8 cellular contexts compared by ENCODE assay signal in the genomic region with DNA sequence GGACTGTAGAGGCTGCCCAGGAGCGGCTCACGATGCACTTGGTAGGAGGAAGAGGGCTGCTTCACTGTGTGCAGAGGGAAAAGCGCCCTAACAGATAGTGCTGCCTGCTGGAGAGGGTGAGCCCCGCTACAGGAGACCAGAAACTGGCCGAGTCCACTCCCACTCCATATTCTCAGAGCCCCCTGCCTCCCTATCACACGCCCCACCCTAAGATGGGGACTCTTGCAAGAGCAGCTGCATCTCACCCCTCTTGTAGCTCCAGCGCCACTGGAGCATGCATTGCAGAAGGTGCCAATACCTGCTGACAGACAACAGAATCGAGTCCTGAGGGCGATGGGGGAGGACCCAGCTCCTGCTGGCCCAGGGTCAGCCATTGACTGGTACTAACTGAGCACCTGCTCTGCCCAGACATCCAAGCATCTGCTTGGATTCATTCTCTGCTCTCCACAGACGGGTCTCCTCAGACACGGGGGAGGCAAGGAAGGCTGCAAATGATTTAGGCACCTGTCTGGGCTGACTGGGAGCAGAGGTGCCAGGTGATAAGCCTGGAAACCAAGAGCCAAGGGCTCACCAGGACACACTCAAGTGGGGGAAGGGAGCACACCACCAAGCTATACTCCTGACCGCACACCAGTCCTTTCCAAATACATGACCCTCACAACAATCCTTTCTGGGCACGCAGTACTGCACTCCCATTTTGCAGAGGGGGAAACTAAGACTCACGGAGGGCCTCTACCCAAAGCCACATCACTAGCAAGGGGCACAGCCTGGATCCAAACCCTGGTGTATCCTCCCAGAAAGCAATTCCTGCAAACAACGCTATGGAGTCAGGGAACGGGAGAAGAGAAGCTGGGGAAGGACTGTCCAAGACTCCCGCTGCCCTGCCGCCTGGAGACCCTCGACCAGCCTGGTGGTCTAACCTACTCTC. TPM values are rescaled to one million over a fixed set of nuclear protein-coding genes. Genes with fewer than 3 reads are reported as not detected.
DNase-seq lines count a peak whose midpoint lies in the region; ATAC-seq and TF ChIP-seq lines count a peak whose summit lies in the region.

No MANE protein-coding gene starts in this region.

- no peaks in the 10 kb centered on the region for H3K27me3 Mint-ChIP-seq in activated CD4-positive, alpha-beta T cell treated with anti-CD3 and anti-CD28 coated beads, Interleukin-2, amount 10 ng/mL, durations not matched to agents 7 days and 5 days
- no peaks in the 10 kb centered on the region for H3K27me3 Mint-ChIP-seq in activated naive CD8-positive, alpha-beta T cell treated with anti-CD3 and anti-CD28 coated beads for 36 hours

- no peaks in the 10 kb centered on the region for H3K9me3 Mint-ChIP-seq in activated CD4-positive, alpha-beta T cell treated with anti-CD3 and anti-CD28 coated beads, Interleukin-2, amount 10 ng/mL, durations not matched to agents 7 days and 5 days
- H3K9me3 Mint-ChIP-seq in activated naive CD8-positive, alpha-beta T cell treated with anti-CD3 and anti-CD28 coated beads for 36 hours: no peaks in the 10 kb centered on the region

- CTCF ChIA-PET in activated CD4-positive, alpha-beta T cell treated with anti-CD3 and anti-CD28 coated beads, Interleukin-2, amount 10 ng/mL, durations not matched to agents 7 days and 5 days (lab: Charles Lee): interaction anchor here (0.5 to 0.6 kb wide), 2 partner anchors 614 to 1439 kb away, joined by 4 read pairs; no protein-coding TSS in a partner anchor

- peak overlapping the region; percentile 99 for H3K4me3 ChIP-seq in left lung
- peak overlapping the region; percentile 76 for H3K4me3 ChIP-seq in thymus (ENCODE audit: low read length)

- no peak for TF ChIP-seq CTCF in left lung (IDR thresholded peaks at IDR 0.05)
- TF ChIP-seq CTCF in GM10266 (IDR thresholded peaks at IDR 0.05; ENCODE audit: control insufficient read depth, insufficient read depth, low read depth, missing control alignments): no peak

- H3K27me3 ChIP-seq in left lung (no peaks in the 10 kb centered on the region), thymus (ENCODE audit: control insufficient read depth, insufficient read depth) (no peaks in the 10 kb centered on the region)

- H3K9me3 ChIP-seq in left lung (no peaks in the 10 kb centered on the region), thymus (ENCODE audit: control insufficient read depth) (no peaks in the 10 kb centered on the region)

- H3K4me1 ChIP-seq in left lung (peaks cover 22 to 53% of the 10 kb centered on the region in 2 donors), thymus (ENCODE audit: control insufficient read depth, insufficient read depth, low read length) (peaks cover 33% of the 10 kb centered on the region)

- no peak for ATAC-seq in left lung
- no peak for ATAC-seq in GM21825 (IDR thresholded peaks at IDR 0.05; ENCODE audit: unreplicated experiment)

- H3K27ac ChIP-seq in left lung: peak overlapping the region in 1 of 2 donors; percentile 100
- H3K27ac ChIP-seq in thymus (ENCODE audit: low read depth): no peak overlapping the region

- no peak for DNase-seq in activated CD4-positive, alpha-beta T cell treated with anti-CD3 and anti-CD28 coated beads, Interleukin-2, amount 10 ng/mL, durations not matched to agents 7 days and 5 days
- DNase-seq in activated CD4-positive, alpha-beta T cell treated with anti-CD3 and anti-CD28 coated beads, Interleukin-2, amount 50 U/mL, for 48 hours: no peak
- no peak for DNase-seq in activated naive CD8-positive, alpha-beta T cell treated with anti-CD3 and anti-CD28 coated beads for 36 hours
- DNase-seq in left lung (no peak), NCI-H1417 treated with DMSO at 0.1 percent for 48 hours (lab: John Stamatoyannopoulos, UW) (no peak), GM10266 (ENCODE audit: extremely low spot score) (no peak)

- H3K36me3 ChIP-seq in left lung (no peaks in the 10 kb centered on the region), thymus (ENCODE audit: control insufficient read depth, insufficient read depth) (no peaks in the 10 kb centered on the region)

- POLR2A ChIA-PET in activated CD4-positive, alpha-beta T cell treated with anti-CD3 and anti-CD28 coated beads, Interleukin-2, amount 10 ng/mL, durations not matched to agents 7 days and 5 days (lab: Charles Lee): no interaction called here

- intact Hi-C loops in left lung (cut with DNase I): loop anchor here in 1 of 2 donors (10.0 kb wide), 1 partner anchor 48 kb away; no protein-coding TSS in a partner anchor

- 69% methylated on average over 19 of the region's 19 CpGs for WGBS in thymus

- no peaks in the 10 kb centered on the region for H3K36me3 Mint-ChIP-seq in activated CD4-positive, alpha-beta T cell treated with anti-CD3 and anti-CD28 coated beads, Interleukin-2, amount 10 ng/mL, durations not matched to agents 7 days and 5 days (ENCODE audit: low read depth)
- H3K36me3 Mint-ChIP-seq in activated naive CD8-positive, alpha-beta T cell treated with anti-CD3 and anti-CD28 coated beads for 36 hours: no peaks in the 10 kb centered on the region

- H3K4me1 Mint-ChIP-seq in activated CD4-positive, alpha-beta T cell treated with anti-CD3 and anti-CD28 coated beads, Interleukin-2, amount 10 ng/mL, durations not matched to agents 7 days and 5 days: peaks cover 49% of the 10 kb centered on the region
- peaks cover 45% of the 10 kb centered on the region for H3K4me1 Mint-ChIP-seq in activated naive CD8-positive, alpha-beta T cell treated with anti-CD3 and anti-CD28 coated beads for 36 hours

- H3K27ac Mint-ChIP-seq in activated CD4-positive, alpha-beta T cell treated with anti-CD3 and anti-CD28 coated beads, Interleukin-2, amount 10 ng/mL, durations not matched to agents 7 days and 5 days: peak overlapping the region; percentile 91
- H3K27ac Mint-ChIP-seq in activated naive CD8-positive, alpha-beta T cell treated with anti-CD3 and anti-CD28 coated beads for 36 hours: peak overlapping the region; percentile 78

- peak overlapping the region; percentile 95 for H3K4me3 Mint-ChIP-seq in activated CD4-positive, alpha-beta T cell treated with anti-CD3 and anti-CD28 coated beads, Interleukin-2, amount 10 ng/mL, durations not matched to agents 7 days and 5 days
- peak overlapping the region; percentile 92 for H3K4me3 Mint-ChIP-seq in activated naive CD8-positive, alpha-beta T cell treated with anti-CD3 and anti-CD28 coated beads for 36 hours

RNA-seq across cellular contexts. Expression of gene BICD2, which starts 1.6 kb away (rescaled TPM):
- 10 to 100 TPM; 29.5 to 31.1 TPM for total RNA-seq in activated CD4-positive, alpha-beta T cell treated with anti-CD3 and anti-CD28 coated beads, Interleukin-2, amount 10 ng/mL, durations not matched to agents 7 days and 5 days
- 10 to 100 TPM; 19.2 to 20.5 TPM for total RNA-seq in activated naive CD8-positive, alpha-beta T cell treated with anti-CD3 and anti-CD28 coated beads for 36 hours
- total RNA-seq in left lung: 10 to 100 TPM; 33.7 to 34.5 TPM
- 16.8 TPM for polyA plus RNA-seq in thymus
